In genomic region chr11:441418-442274, GRCh38 we compare ENCODE assay signal across 8 cellular contexts. TPM values are rescaled to one million over a fixed set of nuclear protein-coding genes. Genes with fewer than 3 reads are reported as not detected.
A peak's percentile ranks its signal among the peaks of the same experiment; 100 is the strongest.
DNase-seq lines count a peak whose midpoint lies in the region; ATAC-seq and TF ChIP-seq lines count a peak whose summit lies in the region.

Gene ANO9, minus strand, starts transcription at chr11:442011. Its CDS starts 85 bp downstream, at chr11:441926.

- peaks cover 23% of the 10 kb centered on the region for H3K4me1 Mint-ChIP-seq in activated naive CD4-positive, alpha-beta T cell treated with anti-CD3 and anti-CD28 coated beads for 36 hours (ENCODE audit: low read depth)

- peak within 1 kb of the TSS; percentile 68 for H3K9ac ChIP-seq in PC-3 (ENCODE audit: low read length)

- CTCF ChIA-PET in PC-3 (lab: Charles Lee): no interaction called here
- CTCF ChIA-PET in activated naive CD4-positive, alpha-beta T cell treated with anti-CD3 and anti-CD28 coated beads for 36 hours (lab: Charles Lee): no interaction called here

- H3K4me3 ChIP-seq in GM08714 (ENCODE audit: low read length) (peak within 1 kb of the TSS; percentile 61; the same call in 1 of the 2 replicates), PC-3 (ENCODE audit: low read length) (peak within 1 kb of the TSS; percentile 79), mucosa of descending colon (peak within 1 kb of the TSS; percentile 25), upper lobe of right lung (peak within 1 kb of the TSS; percentile 47), right atrium auricular region (peak within 1 kb of the TSS in 1 of 2 donors; percentile 17)

- no peaks in the 10 kb centered on the region for H3K36me3 Mint-ChIP-seq in activated naive CD4-positive, alpha-beta T cell treated with anti-CD3 and anti-CD28 coated beads for 36 hours (ENCODE audit: low read depth)

- no peaks in the 10 kb centered on the region for H3F3A ChIP-seq in PC-3 (ENCODE audit: low read length, unreplicated experiment)

- H3K9me3 ChIP-seq in PC-3 (ENCODE audit: low read length) (no peaks in the 10 kb centered on the region), mucosa of descending colon (no peaks in the 10 kb centered on the region), upper lobe of right lung (no peaks in the 10 kb centered on the region), right atrium auricular region (no peaks in the 10 kb centered on the region)

- H3K27ac ChIP-seq in PC-3 (ENCODE audit: low read length) (no peak within 1 kb of the TSS), upper lobe of right lung (no peak within 1 kb of the TSS), right atrium auricular region (no peak within 1 kb of the TSS)

- DNase-seq in PC-3 (peak; percentile 58), mucosa of descending colon (peak; percentile 87 to 92 (median 91)), upper lobe of right lung (peak; percentile 88), right atrium auricular region (ENCODE audit: low spot score) (no peak)
- peak; percentile 75 for DNase-seq in activated naive CD4-positive, alpha-beta T cell treated with anti-CD3 and anti-CD28 coated beads for 36 hours

- no peaks in the 10 kb centered on the region for H3K36me3 ChIP-seq in PC-3 (ENCODE audit: low read depth, low read length)
- H3K36me3 ChIP-seq in mucosa of descending colon (ENCODE audit: low read depth): no peaks in the 10 kb centered on the region
- no peaks in the 10 kb centered on the region for H3K36me3 ChIP-seq in upper lobe of right lung
- no peaks in the 10 kb centered on the region for H3K36me3 ChIP-seq in right atrium auricular region

- H3K4me2 ChIP-seq in PC-3 (ENCODE audit: low read length): peak within 1 kb of the TSS; percentile 92

- TF ChIP-seq CTCF in PC-3 (conservative IDR thresholded peaks at IDR 0.05; ENCODE audit: low read depth, low read length) (no peak), mucosa of descending colon (IDR thresholded peaks at IDR 0.05) (no peak), upper lobe of right lung (IDR thresholded peaks at IDR 0.05) (no peak), right atrium auricular region (IDR thresholded peaks at IDR 0.05) (no peak)

- H3K9me2 ChIP-seq in PC-3 (replicated peaks; ENCODE audit: low read length): no peaks in the 10 kb centered on the region

- peak; percentile 62 for ATAC-seq in HG02642 (IDR thresholded peaks at IDR 0.05; ENCODE audit: poor library complexity, unreplicated experiment)
- peak; percentile 82 for ATAC-seq in PC-3
- peak; percentile 79 for ATAC-seq in mucosa of descending colon
- ATAC-seq in upper lobe of right lung: peak; percentile 76
- ATAC-seq in HG02870 (IDR thresholded peaks at IDR 0.05; ENCODE audit: unreplicated experiment): no peak

- no peaks in the 10 kb centered on the region for H4K20me1 ChIP-seq in PC-3 (ENCODE audit: low read length)

- no peaks in the 10 kb centered on the region for H3K27me3 Mint-ChIP-seq in activated naive CD4-positive, alpha-beta T cell treated with anti-CD3 and anti-CD28 coated beads for 36 hours (ENCODE audit: low read depth)

- H3K9me3 Mint-ChIP-seq in activated naive CD4-positive, alpha-beta T cell treated with anti-CD3 and anti-CD28 coated beads for 36 hours: no peaks in the 10 kb centered on the region

- 0 out of 2 replicates have a peak, but pooled peaks cover 17% of the 10 kb centered on the region for H3K79me2 ChIP-seq in PC-3 (ENCODE audit: low read length)

- POLR2A ChIA-PET in PC-3 (lab: Charles Lee; ENCODE audit: unreplicated experiment): no interaction called here

- peak within 1 kb of the TSS; percentile 18 for H3K27ac Mint-ChIP-seq in activated naive CD4-positive, alpha-beta T cell treated with anti-CD3 and anti-CD28 coated beads for 36 hours

- H3K4me1 ChIP-seq in PC-3 (ENCODE audit: insufficient read depth, low read length) (peaks cover 15% of the 10 kb centered on the region), mucosa of descending colon (ENCODE audit: low read depth) (peaks cover 34% of the 10 kb centered on the region), upper lobe of right lung (peaks cover 5% of the 10 kb centered on the region), right atrium auricular region (peaks cover 0 to 12% of the 10 kb centered on the region in 2 donors)

- no peaks in the 10 kb centered on the region for H3K27me3 ChIP-seq in PC-3 (ENCODE audit: low read length)
- H3K27me3 ChIP-seq in upper lobe of right lung: peaks cover 9% of the 10 kb centered on the region
- peaks cover 0 to 6% of the 10 kb centered on the region in 2 donors for H3K27me3 ChIP-seq in right atrium auricular region

- intact Hi-C loops in PC-3 (cut with micrococcal nuclease) (loop anchor here (10.0 kb wide), 2 partner anchors 47 to 137 kb away; partner anchors contain the start of genes IFITM2 and PKP3), mucosa of descending colon (cut with DNase I, micrococcal nuclease) (no loop called here), upper lobe of right lung (cut with DNase I) (no loop called here)
- intact Hi-C loops in activated naive CD4-positive, alpha-beta T cell treated with anti-CD3 and anti-CD28 coated beads for 36 hours (cut with micrococcal nuclease): no loop called here

- no TSS peak for BruUV-seq in PC-3 (replicated peaks; lab: Mats Ljungman, UMichigan)

- peak within 1 kb of the TSS; percentile 55 for H2AFZ ChIP-seq in PC-3 (ENCODE audit: low read length)

- peak within 1 kb of the TSS; percentile 68 for H3K4me3 Mint-ChIP-seq in activated naive CD4-positive, alpha-beta T cell treated with anti-CD3 and anti-CD28 coated beads for 36 hours

RNA-seq across cellular contexts. Expression of gene ANO9, which starts in this region (rescaled TPM):
- total RNA-seq in PC-3 (2014; rRNA removed) (16.6 and 22.5 TPM in 2 replicates), mucosa of descending colon (100 to 1,000 TPM in 2 of 3 donors, 10 to 100 TPM in 1; 85.2 to 179 (median 131) TPM), upper lobe of right lung (22.4 TPM), right atrium auricular region (under 1 TPM; 0.11 to 0.75 TPM)
- 10 to 100 TPM; 28.9 to 31.0 TPM for total RNA-seq in activated naive CD4-positive, alpha-beta T cell treated with anti-CD3 and anti-CD28 coated beads for 36 hours

Comparison
In these comparisons a context has a peak if more than half of its experiments do, and no peak if none do; other contexts are left out.
1. RNA of gene ANO9 (total RNA-seq): 85.2 to 179 TPM in mucosa of descending colon, 28.9 to 31.0 TPM in activated naive CD4-positive, alpha-beta T cell treated with anti-CD3 and anti-CD28 coated beads for 36 hours, 22.4 TPM in upper lobe of right lung (single experiment) and 16.6 to 22.5 TPM in PC-3; 0.11 to 0.75 TPM in right atrium auricular region; every median in the first group is over 10 times any median in the second.